In the genomic region with DNA sequence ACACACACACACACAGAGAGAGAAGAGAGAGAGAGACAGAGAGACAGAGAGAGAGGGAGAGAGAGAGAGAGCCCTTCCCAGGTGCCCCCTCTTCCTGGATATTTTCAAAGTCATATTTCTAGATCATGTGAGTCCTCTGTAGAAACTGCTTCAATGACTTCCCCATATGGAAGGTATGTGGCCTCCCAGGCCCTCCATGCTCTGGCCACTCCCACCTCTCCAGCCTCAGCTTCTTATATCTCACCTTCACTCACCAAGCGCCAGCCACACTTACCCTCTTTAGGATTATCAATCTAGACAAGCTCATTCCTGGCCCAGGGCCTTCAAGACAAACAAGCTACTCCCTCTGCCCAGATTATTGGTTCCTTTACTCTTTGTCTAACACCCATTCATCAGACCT, we compare ENCODE assay signal across 1 cellular context.
TF ChIP-seq lines count a peak whose summit lies in the region.

No MANE protein-coding gene starts in this region.

TF ChIP-seq in GM12878, 131 proteins besides CTCF, POLR2A, EP300 and RAD21 (continued from another document):
- TF ChIP-seq ZNF592 (IDR thresholded peaks at IDR 0.05) (no peak), PML (IDR thresholded peaks at IDR 0.05; ENCODE audit: low read length) (no peak), ZSCAN29 (IDR thresholded peaks at IDR 0.05) (no peak), CBX5 (IDR thresholded peaks at IDR 0.05; ENCODE audit: low read depth) (no peak), KLF5 (IDR thresholded peaks at IDR 0.05; ENCODE audit: partially characterized antibody) (no peak), IRF4 (IDR thresholded peaks at IDR 0.05; ENCODE audit: low read depth, low read length) (no peak), RFX5 (IDR thresholded peaks at IDR 0.05; ENCODE audit: low read depth, low read length) (no peak), SUZ12 (IDR thresholded peaks at IDR 0.05; ENCODE audit: unreplicated experiment) (no peak), CHD1 (IDR thresholded peaks at IDR 0.05; ENCODE audit: low read depth, low read length) (no peak), E4F1 (IDR thresholded peaks at IDR 0.05; ENCODE audit: borderline replicate concordance, partially characterized antibody) (no peak), SMAD5 (IDR thresholded peaks at IDR 0.05; ENCODE audit: low read depth) (no peak), MLLT1 (IDR thresholded peaks at IDR 0.05) (no peak), E2F4 (IDR thresholded peaks at IDR 0.05; ENCODE audit: low read depth, low read length) (no peak), ATF7 (IDR thresholded peaks at IDR 0.05; ENCODE audit: low read depth) (no peak)
